In genomic region chr17:82003411-82004381, GRCh38 we compare ENCODE assay signal across 6 cellular contexts.
DNase-seq lines count a peak whose midpoint lies in the region; ATAC-seq and TF ChIP-seq lines count a peak whose summit lies in the region.

No MANE protein-coding gene starts in this region.

- peak; percentile 96 for DNase-seq in HK-2 (ENCODE audit: unreplicated experiment)
- DNase-seq in cardiac fibroblast (ENCODE audit: low read depth in 2 of 2) = peak; percentile 92 to 97
- no peak for DNase-seq in NCI-H1436 (lab: John Stamatoyannopoulos, UW)

- no peak overlapping the region for H3K9ac ChIP-seq in rectal smooth muscle tissue (ENCODE audit: low read length)

- H3K36me3 ChIP-seq in rectal smooth muscle tissue (ENCODE audit: control insufficient read depth, insufficient read depth, low read length) = no peaks in the 10 kb centered on the region

- H3K27me3 ChIP-seq in rectal smooth muscle tissue (ENCODE audit: control insufficient read depth, insufficient read depth, low read length) = no peaks in the 10 kb centered on the region

- no peak for TF ChIP-seq CTCF in cardiac fibroblast (IDR thresholded peaks at IDR 0.05; ENCODE audit: low read depth, low read length)

- H3K4me1 ChIP-seq in rectal smooth muscle tissue (ENCODE audit: control insufficient read depth, insufficient read depth, low read length) = peaks cover 18% of the 10 kb centered on the region

- ATAC-seq in HG03139 (IDR thresholded peaks at IDR 0.05; ENCODE audit: unreplicated experiment) = no peak
- ATAC-seq in HG02884 (IDR thresholded peaks at IDR 0.05; ENCODE audit: unreplicated experiment) = no peak

- H3K4me3 ChIP-seq in cardiac fibroblast (replicated peaks in 1 of 2; ENCODE audit: low read depth in 2 of 2, low read length in 2 of 2) = no peak overlapping the region
- H3K4me3 ChIP-seq in rectal smooth muscle tissue (ENCODE audit: low read length) = no peak overlapping the region

- peak overlapping the region; percentile 34 for H3K27ac ChIP-seq in rectal smooth muscle tissue (ENCODE audit: low read depth, low read length)
